22 cellular contexts compared by ENCODE assay signal in genomic region chr7:147653456-147653855, GRCh38.
"Had no signal": no experiment of that assay in that cellular context is flagged by ENCODE, and none has a peak within 500 bp of the region (broad histone marks: within the 10 kb centered on the region; RNA-seq: fewer than 3 reads in every experiment).

No MANE protein-coding gene starts in this region.

- H3K36me3 ChIP-seq: SJSA1 had no signal

- H3K4me1 Mint-ChIP-seq: T-cell had no signal

- H3K9me3 ChIP-seq: SJSA1 had no signal

- H3K27me3 ChIP-seq: SJSA1 had no signal

- H3K27me3 Mint-ChIP-seq: T-cell had no signal

- H3K36me3 Mint-ChIP-seq: T-cell had no signal

- ATAC-seq: T-cell had no signal

- DNase-seq: KBM-7, MV-4-11, NCI-H1048, NCI-H1105, NCI-H1417, NCI-H1436 treated with DMSO at 0.1 percent for 48 hours, NCI-H1694, NCI-H187 treated with DMSO at 0.1 percent for 48 hours, NCI-H2029 treated with DMSO at 0.1 percent for 48 hours, NCI-H2171 treated with DMSO at 0.1 percent for 48 hours, NCI-H345, NCI-H446 treated with DMSO at 0.1 percent for 48 hours, NCI-H510A treated with DMSO at 0.1 percent for 48 hours, NCI-H526, NCI-H748 treated with DMSO at 0.1 percent for 48 hours, Right ventricle myocardium superior, RPMI8226, SIG-M5, SW 1271, T-cell had no signal

- H3K4me3 ChIP-seq: SJSA1, SK-N-MC had no signal

- H3K4me3 Mint-ChIP-seq: T-cell had no signal

- H3K4me1 ChIP-seq: SJSA1 had no signal

- H3K27ac ChIP-seq: SJSA1, SK-N-MC had no signal

- H3K27ac Mint-ChIP-seq: T-cell had no signal
